In the genomic region with DNA sequence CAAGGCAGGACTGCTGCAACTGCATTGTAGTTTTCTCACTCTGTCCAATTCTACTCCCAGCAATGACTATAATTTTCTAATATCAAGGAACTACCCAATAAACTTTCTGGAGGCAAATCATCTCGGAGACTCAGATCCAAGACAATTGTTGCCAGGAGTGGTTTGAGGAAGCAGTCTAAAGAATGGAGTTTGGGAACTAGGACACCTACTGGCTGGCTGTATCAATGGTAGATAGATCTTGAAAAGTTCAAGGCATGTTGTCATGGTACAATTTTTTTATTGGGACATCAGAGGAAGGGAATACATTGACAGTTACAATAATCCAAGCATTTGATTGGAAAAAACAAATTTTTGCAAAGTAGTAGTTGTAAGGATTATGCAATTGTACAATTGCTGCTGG, we compare ENCODE assay signal across 22 cellular contexts.
"Had no signal": no experiment of that assay in that cellular context is flagged by ENCODE, and none has a peak within 500 bp of the region (broad histone marks: within the 10 kb centered on the region; RNA-seq: fewer than 3 reads in every experiment).

No MANE protein-coding gene starts in this region.

- H3K36me3 ChIP-seq: cardiac muscle cell, left lung, transverse colon, uterus had no signal

- H3K9me3 Mint-ChIP-seq: mesothelial cell of epicardium had no signal

- H3K27me3 ChIP-seq: body of pancreas, cardiac muscle cell, foreskin keratinocyte, left lung, transverse colon, uterus had no signal

- H3K36me3 Mint-ChIP-seq: mesothelial cell of epicardium; naive thymus-derived CD8-positive, alpha-beta T cell; stimulated activated naive B cell treated with anti-CD40 and anti-IgM and Interleukin-4, amounts not matched to agents 10 μg/mL and 1 μg/mL and 100 μg/mL, for 72 hours had no signal

- ATAC-seq: activated T-cell treated with anti-CD3 and anti-CD28 coated beads, Interleukin-2, amount 50 U/mL, for 72 hours; body of pancreas; foreskin keratinocyte; left lung; naive thymus-derived CD8-positive, alpha-beta T cell; stimulated activated naive B cell treated with anti-CD40 and anti-IgM and Interleukin-4, amounts not matched to agents 10 μg/mL and 1 μg/mL and 100 μg/mL, for 72 hours had no signal

- H3K4me1 ChIP-seq: body of pancreas, foreskin keratinocyte, left lung, transverse colon, uterus had no signal

- H3K27ac Mint-ChIP-seq: activated CD4-positive, alpha-beta memory T cell treated with anti-CD3 and anti-CD28 coated beads, Interleukin-2, amount 10 ng/mL, durations not matched to agents 7 days and 5 days; activated CD4-positive, alpha-beta T cell treated with anti-CD3 and anti-CD28 coated beads, Interleukin-2, amount 10 ng/mL, durations not matched to agents 24 days and 14 days; activated naive CD4-positive, alpha-beta T cell treated with anti-CD3 and anti-CD28 coated beads for 36 hours; activated T-cell treated with anti-CD3 and anti-CD28 coated beads, Interleukin-2, amount 50 U/mL, for 72 hours; mesothelial cell of epicardium; naive thymus-derived CD8-positive, alpha-beta T cell; progenitor cell of endocrine pancreas; stimulated activated naive B cell treated with anti-CD40 and anti-IgM and Interleukin-4, amounts not matched to agents 10 μg/mL and 1 μg/mL and 100 μg/mL, for 72 hours had no signal

- H3K27me3 Mint-ChIP-seq: activated CD4-positive, alpha-beta memory T cell treated with anti-CD3 and anti-CD28 coated beads, Interleukin-2, amount 10 ng/mL, durations not matched to agents 7 days and 5 days; activated CD4-positive, alpha-beta T cell treated with anti-CD3 and anti-CD28 coated beads, Interleukin-2, amount 10 ng/mL, durations not matched to agents 24 days and 14 days; naive thymus-derived CD8-positive, alpha-beta T cell; progenitor cell of endocrine pancreas; stimulated activated naive B cell treated with anti-CD40 and anti-IgM and Interleukin-4, amounts not matched to agents 10 μg/mL and 1 μg/mL and 100 μg/mL, for 72 hours had no signal

- DNase-seq: activated CD4-positive, alpha-beta memory T cell treated with anti-CD3 and anti-CD28 coated beads, Interleukin-2, amount 10 ng/mL, durations not matched to agents 7 days and 5 days; activated CD4-positive, alpha-beta T cell treated with anti-CD3 and anti-CD28 coated beads, Interleukin-2, amount 10 ng/mL, durations not matched to agents 24 days and 14 days; activated CD4-positive, CD25-positive, alpha-beta regulatory T cell; activated effector memory CD4-positive, alpha-beta T cell treated with Interleukin-2 at 50 U/mL for 16 hours; activated naive CD4-positive, alpha-beta T cell treated with anti-CD3 and anti-CD28 coated beads for 36 hours; activated T-cell treated with anti-CD3 and anti-CD28 coated beads, Interleukin-2, amount 50 U/mL, for 72 hours; anterior cingulate cortex; body of pancreas; kidney glomerular epithelial cell; left lung; naive thymus-derived CD8-positive, alpha-beta T cell; retina; stimulated activated CD4-positive, alpha-beta T cell treated with anti-CD3 and anti-CD28 coated beads, Interleukin-2, amount 100 ng/mL, for 48 hours; stimulated activated CD8-positive, alpha-beta memory T cell treated with anti-CD3 and anti-CD28 coated beads, Interleukin-4, amount 100 ng/mL, for 48 hours; stimulated activated naive B cell treated with anti-CD40 and anti-IgM and Interleukin-4, amounts not matched to agents 10 μg/mL and 1 μg/mL and 100 μg/mL, for 72 hours; transverse colon; uterus had no signal

- H3K27ac ChIP-seq: body of pancreas, cardiac muscle cell, foreskin keratinocyte, left lung, transverse colon, uterus had no signal

- H3K9me3 ChIP-seq: body of pancreas, left lung, transverse colon, uterus had no signal

- H3K4me1 Mint-ChIP-seq: activated CD4-positive, alpha-beta memory T cell treated with anti-CD3 and anti-CD28 coated beads, Interleukin-2, amount 10 ng/mL, durations not matched to agents 7 days and 5 days; activated CD4-positive, alpha-beta T cell treated with anti-CD3 and anti-CD28 coated beads, Interleukin-2, amount 10 ng/mL, durations not matched to agents 24 days and 14 days; naive thymus-derived CD8-positive, alpha-beta T cell; stimulated activated naive B cell treated with anti-CD40 and anti-IgM and Interleukin-4, amounts not matched to agents 10 μg/mL and 1 μg/mL and 100 μg/mL, for 72 hours had no signal

- H3K4me3 ChIP-seq: body of pancreas, cardiac muscle cell, left lung, lung, transverse colon, uterus had no signal

- H3K4me3 Mint-ChIP-seq: activated CD4-positive, alpha-beta memory T cell treated with anti-CD3 and anti-CD28 coated beads, Interleukin-2, amount 10 ng/mL, durations not matched to agents 7 days and 5 days; activated CD4-positive, alpha-beta T cell treated with anti-CD3 and anti-CD28 coated beads, Interleukin-2, amount 10 ng/mL, durations not matched to agents 24 days and 14 days; activated naive CD4-positive, alpha-beta T cell treated with anti-CD3 and anti-CD28 coated beads for 36 hours; activated T-cell treated with anti-CD3 and anti-CD28 coated beads, Interleukin-2, amount 50 U/mL, for 72 hours; mesothelial cell of epicardium; naive thymus-derived CD8-positive, alpha-beta T cell; stimulated activated naive B cell treated with anti-CD40 and anti-IgM and Interleukin-4, amounts not matched to agents 10 μg/mL and 1 μg/mL and 100 μg/mL, for 72 hours had no signal
